Comparison of ENCODE assay signal across 22 cellular contexts in the genomic region with DNA sequence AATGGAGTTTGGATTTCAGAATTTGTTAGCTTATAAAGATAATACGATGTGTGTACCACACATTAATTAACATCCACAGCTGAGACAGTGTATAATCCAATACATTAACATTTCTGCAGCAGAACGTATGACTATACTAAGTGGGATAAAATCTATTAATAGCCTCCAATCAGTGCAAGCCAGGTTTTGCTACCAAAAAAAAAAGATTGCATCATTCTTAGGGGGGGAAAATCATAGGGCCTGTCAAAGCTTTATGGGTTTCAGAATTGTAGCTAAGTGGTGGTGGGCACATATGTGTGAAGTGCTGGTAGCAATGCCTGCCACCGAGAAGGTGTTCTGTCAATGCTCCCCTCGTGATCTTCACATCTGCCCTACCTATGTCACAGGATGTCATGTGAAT. TPM values are rescaled to one million over a fixed set of nuclear protein-coding genes. Genes with fewer than 3 reads are reported as not detected.
"Had no signal": no experiment of that assay in that cellular context is flagged by ENCODE, and none has a peak within 500 bp of the region (broad histone marks: within the 10 kb centered on the region; RNA-seq: fewer than 3 reads in every experiment).

No MANE protein-coding gene starts in this region.

- H3K9me3 Mint-ChIP-seq: activated naive CD8-positive, alpha-beta T cell treated with anti-CD3 and anti-CD28 coated beads for 36 hours; natural killer cell; neural progenitor cell; stimulated activated memory B cell treated with anti-CD40 and anti-IgM and Interleukin-4, amounts not matched to agents 10 μg/mL and 1 μg/mL and 100 μg/mL, for 72 hours; stimulated activated naive CD8-positive, alpha-beta T cell treated with anti-CD3 and anti-CD28 coated beads, Interleukin-15, amount 100 ng/mL, for 72 hours; type B pancreatic cell had no signal

- H3K27me3 ChIP-seq: ascending aorta, brain microvascular endothelial cell, left lung, neural progenitor cell, vagina had no signal

- H3K36me3 Mint-ChIP-seq: activated naive CD8-positive, alpha-beta T cell treated with anti-CD3 and anti-CD28 coated beads for 36 hours; natural killer cell; neural progenitor cell; stimulated activated memory B cell treated with anti-CD40 and anti-IgM and Interleukin-4, amounts not matched to agents 10 μg/mL and 1 μg/mL and 100 μg/mL, for 72 hours; type B pancreatic cell had no signal

- H2AFZ ChIP-seq: neural progenitor cell, parathyroid adenoma had no signal

- H3K4me2 ChIP-seq: neural progenitor cell, smooth muscle cell had no signal

- H3K9me3 ChIP-seq: ascending aorta, left lung, lower lobe of right lung, psoas muscle, vagina had no signal

- H3K36me3 ChIP-seq: ascending aorta, brain microvascular endothelial cell, left lung, lower lobe of right lung, neural progenitor cell, vagina had no signal

- H3K4me3 ChIP-seq: ascending aorta, left lung, lower lobe of right lung, neural progenitor cell, psoas muscle, smooth muscle cell, vagina had no signal

- H3K27ac Mint-ChIP-seq: activated naive CD8-positive, alpha-beta T cell treated with anti-CD3 and anti-CD28 coated beads for 36 hours; natural killer cell; neural progenitor cell; stimulated activated memory B cell treated with anti-CD40 and anti-IgM and Interleukin-4, amounts not matched to agents 10 μg/mL and 1 μg/mL and 100 μg/mL, for 72 hours; type B pancreatic cell had no signal

- H3K4me1 ChIP-seq: ascending aorta, neural progenitor cell, parathyroid adenoma, vagina had no signal

- FAIRE-seq: frontal cortex, islet of Langerhans had no signal

- H3K4me3 Mint-ChIP-seq: activated naive CD8-positive, alpha-beta T cell treated with anti-CD3 and anti-CD28 coated beads for 36 hours; natural killer cell; neural progenitor cell; stimulated activated memory B cell treated with anti-CD40 and anti-IgM and Interleukin-4, amounts not matched to agents 10 μg/mL and 1 μg/mL and 100 μg/mL, for 72 hours; stimulated activated naive CD8-positive, alpha-beta T cell treated with anti-CD3 and anti-CD28 coated beads, Interleukin-15, amount 100 ng/mL, for 72 hours; type B pancreatic cell had no signal

- H3K9ac ChIP-seq: neural progenitor cell, parathyroid adenoma had no signal

- H3K27me3 Mint-ChIP-seq: activated naive CD8-positive, alpha-beta T cell treated with anti-CD3 and anti-CD28 coated beads for 36 hours; stimulated activated memory B cell treated with anti-CD40 and anti-IgM and Interleukin-4, amounts not matched to agents 10 μg/mL and 1 μg/mL and 100 μg/mL, for 72 hours; stimulated activated naive CD8-positive, alpha-beta T cell treated with anti-CD3 and anti-CD28 coated beads, Interleukin-15, amount 100 ng/mL, for 72 hours; type B pancreatic cell had no signal

- H3K27ac ChIP-seq: ascending aorta, brain microvascular endothelial cell, left lung, lower lobe of right lung, neural progenitor cell, parathyroid adenoma, psoas muscle, vagina, VCaP had no signal

RNA-seq across cellular contexts. Expression of a gene that starts 15.8 kb away (rescaled TPM):
- total RNA-seq: ascending aorta, cardiac septum, cerebellum, endothelial cell of umbilical vein, frontal cortex, occipital lobe, psoas muscle, smooth muscle cell, vagina had no signal
- polyA plus RNA-seq: esophagus, psoas muscle had no signal
